ENCODE assay signal across 18 cellular contexts in genomic region chr7:123621707-123622106, GRCh38. TPM values are rescaled to one million over a fixed set of nuclear protein-coding genes. Genes with fewer than 3 reads are reported as not detected.
DNase-seq lines count a peak whose midpoint lies in the region; ATAC-seq and TF ChIP-seq lines count a peak whose summit lies in the region.
"Had no signal": no experiment of that assay in that cellular context is flagged by ENCODE, and none has a peak within 500 bp of the region (broad histone marks: within the 10 kb centered on the region; RNA-seq: fewer than 3 reads in every experiment).

No MANE protein-coding gene starts in this region.

- ATAC-seq in left ventricle myocardium superior, result peak; percentile 19
- no peak for ATAC-seq in HG03159 (IDR thresholded peaks at IDR 0.05; ENCODE audit: unreplicated experiment)
- ATAC-seq: HCT116 had no signal

- H3K36me3 ChIP-seq in Caco-2 (ENCODE audit: control insufficient read depth, insufficient read depth, low read length), result no peaks in the 10 kb centered on the region
- H3K36me3 ChIP-seq: SJCRH30 had no signal

- no peak for TF ChIP-seq CTCF in Caco-2 (IDR thresholded peaks at IDR 0.05; ENCODE audit: insufficient read depth in 1 of 2, low read depth in 1 of 2, low read length in 1 of 2, severe bottlenecking in 1 of 2, unreplicated experiment in 1 of 2)
- TF ChIP-seq CTCF in coronary artery (IDR thresholded peaks at IDR 0.05), result no peak

- no TSS peak for BruUV-seq in Caco-2 (replicated peaks; lab: Mats Ljungman, UMichigan)

- intact Hi-C loops in Caco-2 (cut with micrococcal nuclease; ENCODE audit: unreplicated experiment) (loop anchor here (1.0 kb wide), 1 partner anchor 176 kb away; no protein-coding TSS in a partner anchor), left ventricle myocardium superior (cut with micrococcal nuclease) (no loop called here)

- no peaks in the 10 kb centered on the region for H3K27me3 ChIP-seq in Caco-2 (replicated peaks; ENCODE audit: control insufficient read depth, insufficient read depth, low read length)
- H3K27me3 ChIP-seq: SJCRH30 had no signal

- H3K27me3 Mint-ChIP-seq in Caco-2 (ENCODE audit: insufficient read depth, unreplicated experiment), result no peaks in the 10 kb centered on the region

- CTCF ChIA-PET in Caco-2 (lab: Charles Lee), result no interaction called here

- no peak overlapping the region for H3K4me3 Mint-ChIP-seq in Caco-2 (ENCODE audit: unreplicated experiment)
- H3K4me3 Mint-ChIP-seq: CD14-positive monocyte had no signal

- H3K4me3 ChIP-seq in Caco-2 (ENCODE audit: low read depth, low read length) (no peak overlapping the region), coronary artery (no peak overlapping the region)
- H3K4me3 ChIP-seq: SJCRH30 had no signal

- POLR2A ChIA-PET in Caco-2 (lab: Charles Lee), result no interaction called here

- no peaks in the 10 kb centered on the region for H3K36me3 Mint-ChIP-seq in Caco-2 (ENCODE audit: insufficient read depth, unreplicated experiment)
- H3K36me3 Mint-ChIP-seq: CD14-positive monocyte had no signal

- H3K27ac Mint-ChIP-seq in Caco-2 (ENCODE audit: unreplicated experiment), result peak overlapping the region; percentile 44
- H3K27ac Mint-ChIP-seq: CD14-positive monocyte had no signal

- no peaks in the 10 kb centered on the region for H3K9me3 ChIP-seq in Caco-2
- H3K9me3 ChIP-seq: SJCRH30 had no signal

- H3K27ac ChIP-seq in coronary artery, result no peak overlapping the region
- H3K27ac ChIP-seq: HL-60, SJCRH30 had no signal

- DNase-seq in Caco-2 (no peak), NCI-H1092 (lab: John Stamatoyannopoulos, UW) (peak; percentile 8), SK-N-DZ (ENCODE audit: low spot score) (peak; percentile 56), left ventricle myocardium superior (no peak), GOT3 (lab: John Stamatoyannopoulos, UW) (no peak), coronary artery (ENCODE audit: low spot score) (no peak)
- DNase-seq: ACHN, AML-193, COR-L47, NCI-H146, NCI-H2107, NCI-H446, SJCRH30, T-helper 2 cell had no signal

- peaks cover 30% of the 10 kb centered on the region for H3K4me1 ChIP-seq in Caco-2
- H3K4me1 ChIP-seq: SJCRH30 had no signal

- peaks cover 32% of the 10 kb centered on the region for H3K4me1 Mint-ChIP-seq in Caco-2 (ENCODE audit: low read depth, unreplicated experiment)
- H3K4me1 Mint-ChIP-seq: CD14-positive monocyte had no signal

- H3K9me3 Mint-ChIP-seq in Caco-2 (ENCODE audit: unreplicated experiment), result peaks cover 22% of the 10 kb centered on the region

RNA-seq across cellular contexts. Expression of gene ASB15, which starts 20.1 kb away (rescaled TPM):
- total RNA-seq in Caco-2 (2022) (not detected in 2 replicates), left ventricle myocardium superior (96.2 TPM)
- 0.01 TPM in 1 of 2 replicates, not detected in the other for polyA plus RNA-seq in SK-N-DZ (2014; cell fraction: cytosol; rRNA removed)
- 0.07 and 0.76 TPM in 2 replicates for polyA plus RNA-seq in SK-N-DZ (2014; cell fraction: nucleus; rRNA removed)
- total RNA-seq: SJCRH30 had no signal
- polyA plus RNA-seq: CD14-positive monocyte had no signal

RNA-seq across cellular contexts. Expression of gene LMOD2, which starts 34.0 kb away (rescaled TPM):
- total RNA-seq in Caco-2 (2022), result not detected in 2 replicates
- not detected in 2 replicates for polyA plus RNA-seq in SK-N-DZ (2014; cell fraction: cytosol; rRNA removed)
- polyA plus RNA-seq in SK-N-DZ (2014; cell fraction: nucleus; rRNA removed), result not detected in 2 replicates
- total RNA-seq in left ventricle myocardium superior, result 431 TPM

Comparison
In these comparisons a context has a peak if more than half of its experiments do, and no peak if none do; other contexts are left out.
1. DNase-seq: peak in NCI-H1092 (single experiment) and SK-N-DZ (single experiment); none in Caco-2 (0 of 2), left ventricle myocardium superior (single experiment), GOT3 (single experiment) and coronary artery (single experiment).
2. RNA of gene ASB15, which starts 20.1 kb away (total RNA-seq): 96.2 TPM in left ventricle myocardium superior (single experiment); not detected in Caco-2; every median in the first group is over 10 times any median in the second.
3. RNA of gene LMOD2, which starts 34.0 kb away (total RNA-seq): 431 TPM in left ventricle myocardium superior (single experiment); not detected in Caco-2; every median in the first group is over 100 times any median in the second.